In genomic region chr18:47736376-47737140, GRCh38 we compare ENCODE assay signal across 27 cellular contexts.
"Had no signal": no experiment of that assay in that cellular context is flagged by ENCODE, and none has a peak within 500 bp of the region (broad histone marks: within the 10 kb centered on the region; RNA-seq: fewer than 3 reads in every experiment).

No MANE protein-coding gene starts in this region.

- H3K27ac Mint-ChIP-seq: activated naive CD4-positive, alpha-beta T cell treated with anti-CD3 and anti-CD28 coated beads, Interleukin-2, amount 10 ng/mL, durations not matched to agents 7 days and 5 days; activated naive CD8-positive, alpha-beta T cell treated with anti-CD3 and anti-CD28 coated beads, Interleukin-2, amount 10 ng/mL, durations not matched to agents 7 days and 5 days; brain; immature natural killer cell; natural killer cell; neural progenitor cell; stimulated activated naive CD8-positive, alpha-beta T cell treated with anti-CD3 and anti-CD28 coated beads, Interleukin-15, amount 100 ng/mL, for 72 hours; T-helper 1 cell treated with Interleukin-12 subunit alpha and Interleukin-12 subunit beta and Interleukin-4 antibody, amounts not matched to agents 30 μg/mL and 1 μg/mL, for 36 hours had no signal

- H3K36me3 Mint-ChIP-seq: activated naive CD4-positive, alpha-beta T cell treated with anti-CD3 and anti-CD28 coated beads, Interleukin-2, amount 10 ng/mL, durations not matched to agents 7 days and 5 days; activated naive CD8-positive, alpha-beta T cell treated with anti-CD3 and anti-CD28 coated beads, Interleukin-2, amount 10 ng/mL, durations not matched to agents 7 days and 5 days; brain; immature natural killer cell; natural killer cell; neural progenitor cell had no signal

- DNase-seq: activated CD4-positive, alpha-beta T cell treated with anti-CD3 and anti-CD28 coated beads for 48 hours; activated CD4-positive, alpha-beta T cell treated with anti-CD3 and anti-CD28 coated beads, Interleukin-2, amount 50 U/mL, for 48 hours; activated gamma-delta T cell; activated naive CD4-positive, alpha-beta T cell treated with anti-CD3 and anti-CD28 coated beads, Interleukin-2, amount 10 ng/mL, durations not matched to agents 7 days and 5 days; activated naive CD8-positive, alpha-beta T cell treated with anti-CD3 and anti-CD28 coated beads, Interleukin-2, amount 10 ng/mL, durations not matched to agents 7 days and 5 days; foreskin fibroblast; hypothalamus; immature natural killer cell; lower lobe of right lung; mesenchymal stem cell; natural killer cell; occipital lobe; right cardiac atrium; SK-N-SH; stimulated activated CD4-positive, alpha-beta T cell treated with anti-CD3 and anti-CD28 coated beads, Interleukin-2, amount 100 ng/mL, for 48 hours; stimulated activated naive CD8-positive, alpha-beta T cell treated with anti-CD3 and anti-CD28 coated beads, Interleukin-15, amount 100 ng/mL, for 72 hours; SW 1271; T-helper 9 cell had no signal

- H3K9me3 ChIP-seq: ascending aorta, lower lobe of right lung, SK-N-SH had no signal

- H3K27ac ChIP-seq: ascending aorta, cardiac muscle cell, lower lobe of right lung, neural progenitor cell, tibial nerve, VCaP had no signal

- H3K36me3 ChIP-seq: ascending aorta, cardiac muscle cell, lower lobe of right lung, neural progenitor cell, tibial nerve had no signal

- H3K4me1 ChIP-seq: ascending aorta, lower lobe of right lung, neural progenitor cell, tibial nerve had no signal

- H3K27me3 ChIP-seq: ascending aorta, cardiac muscle cell, neural progenitor cell, tibial nerve had no signal

- H3K4me3 ChIP-seq: ascending aorta, cardiac muscle cell, lower lobe of right lung, neural progenitor cell, tibial nerve had no signal

- H3K4me1 Mint-ChIP-seq: activated naive CD4-positive, alpha-beta T cell treated with anti-CD3 and anti-CD28 coated beads, Interleukin-2, amount 10 ng/mL, durations not matched to agents 7 days and 5 days; activated naive CD8-positive, alpha-beta T cell treated with anti-CD3 and anti-CD28 coated beads, Interleukin-2, amount 10 ng/mL, durations not matched to agents 7 days and 5 days; immature natural killer cell; natural killer cell; neural progenitor cell; stimulated activated naive CD8-positive, alpha-beta T cell treated with anti-CD3 and anti-CD28 coated beads, Interleukin-15, amount 100 ng/mL, for 72 hours had no signal

- H3K9me3 Mint-ChIP-seq: activated naive CD4-positive, alpha-beta T cell treated with anti-CD3 and anti-CD28 coated beads, Interleukin-2, amount 10 ng/mL, durations not matched to agents 7 days and 5 days; activated naive CD8-positive, alpha-beta T cell treated with anti-CD3 and anti-CD28 coated beads, Interleukin-2, amount 10 ng/mL, durations not matched to agents 7 days and 5 days; neural progenitor cell; stimulated activated naive CD8-positive, alpha-beta T cell treated with anti-CD3 and anti-CD28 coated beads, Interleukin-15, amount 100 ng/mL, for 72 hours; T-helper 1 cell treated with Interleukin-12 subunit alpha and Interleukin-12 subunit beta and Interleukin-4 antibody, amounts not matched to agents 30 μg/mL and 1 μg/mL, for 36 hours had no signal

- ATAC-seq: activated CD4-positive, CD25-positive, alpha-beta regulatory T cell treated with anti-CD3 and anti-CD28 coated beads, Interleukin-2, amount 50 U/mL, for 24 hours; esophagus mucosa; lower lobe of right lung; natural killer cell; right cardiac atrium; stimulated activated naive CD8-positive, alpha-beta T cell treated with anti-CD3 and anti-CD28 coated beads, Interleukin-15, amount 100 ng/mL, for 72 hours had no signal

- H3K4me3 Mint-ChIP-seq: activated naive CD4-positive, alpha-beta T cell treated with anti-CD3 and anti-CD28 coated beads, Interleukin-2, amount 10 ng/mL, durations not matched to agents 7 days and 5 days; activated naive CD8-positive, alpha-beta T cell treated with anti-CD3 and anti-CD28 coated beads, Interleukin-2, amount 10 ng/mL, durations not matched to agents 7 days and 5 days; brain; immature natural killer cell; natural killer cell; neural progenitor cell; stimulated activated naive CD8-positive, alpha-beta T cell treated with anti-CD3 and anti-CD28 coated beads, Interleukin-15, amount 100 ng/mL, for 72 hours; T-helper 1 cell treated with Interleukin-12 subunit alpha and Interleukin-12 subunit beta and Interleukin-4 antibody, amounts not matched to agents 30 μg/mL and 1 μg/mL, for 36 hours had no signal
